In the genomic region with DNA sequence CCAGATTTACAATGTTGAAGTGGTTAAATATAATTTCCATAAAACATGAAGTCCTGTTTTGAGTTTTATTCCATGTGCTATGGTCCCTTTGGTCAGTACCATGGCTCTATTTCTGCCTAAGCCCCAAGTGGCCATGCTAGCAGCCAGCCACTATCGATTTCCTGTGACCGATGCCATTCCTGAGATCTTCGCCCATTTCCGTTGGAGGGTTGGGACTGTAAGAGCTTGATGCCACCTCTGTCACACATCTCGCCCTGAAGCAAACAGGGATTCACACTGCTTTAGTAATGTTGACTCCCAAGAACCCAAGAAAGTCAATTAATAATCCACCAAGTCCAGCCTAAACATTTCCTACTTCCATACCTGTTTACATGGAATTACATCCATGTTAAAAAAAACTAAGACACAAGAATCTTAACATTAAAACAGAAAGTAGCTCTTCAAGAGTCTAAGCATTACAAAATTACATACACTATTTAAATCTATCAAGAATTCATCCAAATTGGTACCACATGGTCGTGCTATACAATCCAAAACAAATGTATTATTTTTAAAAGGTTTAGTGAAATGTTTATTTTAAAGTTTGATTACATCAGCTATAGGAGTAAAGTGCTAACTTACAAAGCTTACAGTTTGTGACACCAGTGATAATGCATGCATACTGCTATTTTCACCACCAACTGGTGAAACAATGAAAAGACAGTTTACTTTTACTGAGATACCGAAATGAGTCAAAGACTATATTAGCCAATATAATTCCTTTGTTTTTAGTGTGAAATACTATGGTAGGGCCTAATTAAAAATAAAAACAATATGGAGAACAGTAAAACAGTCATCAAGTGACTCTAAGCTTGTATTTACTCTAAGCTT, we compare ENCODE assay signal across 8 cellular contexts. TPM values are rescaled to one million over a fixed set of nuclear protein-coding genes. Genes with fewer than 3 reads are reported as not detected.
DNase-seq lines count a peak whose midpoint lies in the region; ATAC-seq, FAIRE-seq and TF ChIP-seq lines count a peak whose summit lies in the region.

No MANE protein-coding gene starts in this region.

- peak overlapping the region; percentile 99 for H3K9ac ChIP-seq in keratinocyte (ENCODE audit: control insufficient read depth, extremely low read depth, insufficient read depth, low read length)

- peaks cover 8% of the 10 kb centered on the region for H3K9me1 ChIP-seq in keratinocyte (ENCODE audit: control insufficient read depth, extremely low read depth, insufficient read depth, low read length)

- DNase-seq in CD1c-positive myeloid dendritic cell (ENCODE audit: extremely low spot score) (peak; percentile 54), keratinocyte (ENCODE audit: low read depth, low spot score) (no peak), upper lobe of left lung (no peak)
- no peak for DNase-seq in activated T-helper 2 cell treated with anti-CD3 and anti-CD28 coated beads, Interferon-gamma antibody, Interleukin-2, Interleukin-4, amounts not matched to agents 10 μg/mL and 5 μg/mL and 100 μg/mL, durations not matched to agents 14 hours and 24 hours and 36 hours (ENCODE audit: low spot score)

- H3K27me3 ChIP-seq in keratinocyte (ENCODE audit: control insufficient read depth, extremely low read depth, insufficient read depth, low read length) (no peaks in the 10 kb centered on the region), upper lobe of left lung (no peaks in the 10 kb centered on the region)

- H3K4me1 ChIP-seq in keratinocyte (ENCODE audit: control insufficient read depth, extremely low read depth, insufficient read depth, low read length) (peaks cover 39% of the 10 kb centered on the region), upper lobe of left lung (peaks cover 62 to 75% (median 67%) of the 10 kb centered on the region in 4 donors)

- H3K36me3 ChIP-seq in keratinocyte (ENCODE audit: control insufficient read depth in 2 of 2, extremely low read depth in 1 of 2, insufficient read depth in 2 of 2, low read length in 2 of 2) = peaks cover 15 to 38% of the 10 kb centered on the region in 2 experiments
- H3K36me3 ChIP-seq in upper lobe of left lung = peaks cover 37 to 62% (median 49%) of the 10 kb centered on the region in 4 donors

- H3K9me3 ChIP-seq in keratinocyte (ENCODE audit: control insufficient read depth, low read depth, low read length) = no peaks in the 10 kb centered on the region
- H3K9me3 ChIP-seq in upper lobe of left lung = no peaks in the 10 kb centered on the region

- peaks cover 8% of the 10 kb centered on the region for H3K36me3 Mint-ChIP-seq in IgD-negative memory B cell
- H3K36me3 Mint-ChIP-seq in activated T-helper 2 cell treated with anti-CD3 and anti-CD28 coated beads, Interferon-gamma antibody, Interleukin-2, Interleukin-4, amounts not matched to agents 10 μg/mL and 5 μg/mL and 100 μg/mL, durations not matched to agents 14 hours and 24 hours and 36 hours (ENCODE audit: low read depth) = peaks cover 70% of the 10 kb centered on the region

- H3K4me2 ChIP-seq in keratinocyte (ENCODE audit: control insufficient read depth, extremely low read depth, insufficient read depth, low read depth, low read length) = peak overlapping the region; percentile 99

- H3K4me1 Mint-ChIP-seq in IgD-negative memory B cell = peaks cover 43 to 55% (median 46%) of the 10 kb centered on the region in 3 donors
- peaks cover 42% of the 10 kb centered on the region for H3K4me1 Mint-ChIP-seq in activated T-helper 2 cell treated with anti-CD3 and anti-CD28 coated beads, Interferon-gamma antibody, Interleukin-2, Interleukin-4, amounts not matched to agents 10 μg/mL and 5 μg/mL and 100 μg/mL, durations not matched to agents 14 hours and 24 hours and 36 hours (ENCODE audit: low read depth)

- dilution Hi-C loops in keratinocyte (cut with MboI; ENCODE audit: extremely low pct_ligation_motif_present, low sequenced_read_pairs) = no loop called here

- WGBS in upper lobe of left lung, 2 donors = 41% methylated on average over 7 of the region's 7 CpGs

- H3K27ac ChIP-seq in keratinocyte (ENCODE audit: control insufficient read depth, insufficient read depth, low read length) = peak overlapping the region; percentile 98
- peak overlapping the region in 2 of 4 donors; percentile 99 for H3K27ac ChIP-seq in upper lobe of left lung

- no peak for ATAC-seq in upper lobe of left lung (ENCODE audit: low FRiP score in 2 of 2)
- ATAC-seq in HG03097 (IDR thresholded peaks at IDR 0.05; ENCODE audit: low FRiP score, unreplicated experiment) = no peak
- no peak for ATAC-seq in HG02973 (IDR thresholded peaks at IDR 0.05; ENCODE audit: unreplicated experiment)
- no peak for ATAC-seq in GM18873 (IDR thresholded peaks at IDR 0.05; ENCODE audit: low FRiP score, unreplicated experiment)

- H2AFZ ChIP-seq in keratinocyte (ENCODE audit: control insufficient read depth, low read length) = no peak overlapping the region

- H3K4me3 Mint-ChIP-seq in IgD-negative memory B cell = peak overlapping the region; percentile 95 to 100 (median 98)
- peak overlapping the region; percentile 97 for H3K4me3 Mint-ChIP-seq in activated T-helper 2 cell treated with anti-CD3 and anti-CD28 coated beads, Interferon-gamma antibody, Interleukin-2, Interleukin-4, amounts not matched to agents 10 μg/mL and 5 μg/mL and 100 μg/mL, durations not matched to agents 14 hours and 24 hours and 36 hours (ENCODE audit: low read depth)

- H4K20me1 ChIP-seq in keratinocyte (ENCODE audit: control insufficient read depth, extremely low read depth, insufficient read depth, low read length) = peaks cover 47% of the 10 kb centered on the region

- H3K27ac Mint-ChIP-seq in IgD-negative memory B cell = peak overlapping the region; percentile 5 to 98 (median 92)
- H3K27ac Mint-ChIP-seq in activated T-helper 2 cell treated with anti-CD3 and anti-CD28 coated beads, Interferon-gamma antibody, Interleukin-2, Interleukin-4, amounts not matched to agents 10 μg/mL and 5 μg/mL and 100 μg/mL, durations not matched to agents 14 hours and 24 hours and 36 hours = peak overlapping the region; percentile 54

- no peak for TF ChIP-seq EP300 in upper lobe of left lung (IDR thresholded peaks at IDR 0.05)

- peak overlapping the region; percentile 69 to 86 (median 81) for H3K4me3 ChIP-seq in keratinocyte (ENCODE audit: control insufficient read depth in 2 of 3, extremely low read depth in 1 of 3, insufficient read depth in 2 of 3, low read depth in 1 of 3, low read length in 3 of 3)
- peak overlapping the region in 3 of 4 donors; percentile 64 to 86 (median 70) for H3K4me3 ChIP-seq in upper lobe of left lung

- TF ChIP-seq POLR2A in upper lobe of left lung (IDR thresholded peaks at IDR 0.05) = no peak

- no peaks in the 10 kb centered on the region for H3K27me3 Mint-ChIP-seq in IgD-negative memory B cell
- H3K27me3 Mint-ChIP-seq in activated T-helper 2 cell treated with anti-CD3 and anti-CD28 coated beads, Interferon-gamma antibody, Interleukin-2, Interleukin-4, amounts not matched to agents 10 μg/mL and 5 μg/mL and 100 μg/mL, durations not matched to agents 14 hours and 24 hours and 36 hours (ENCODE audit: low read depth) = no peaks in the 10 kb centered on the region

- no peak for FAIRE-seq in keratinocyte (lab: Jason Lieb, UNC)

- H3K79me2 ChIP-seq in keratinocyte (ENCODE audit: control insufficient read depth, insufficient read depth, low read length) = peaks cover 77% of the 10 kb centered on the region

- H3K9me3 Mint-ChIP-seq in IgD-negative memory B cell = peaks cover 0 to 1% (median 0%) of the 10 kb centered on the region in 3 donors
- H3K9me3 Mint-ChIP-seq in activated T-helper 2 cell treated with anti-CD3 and anti-CD28 coated beads, Interferon-gamma antibody, Interleukin-2, Interleukin-4, amounts not matched to agents 10 μg/mL and 5 μg/mL and 100 μg/mL, durations not matched to agents 14 hours and 24 hours and 36 hours = no peaks in the 10 kb centered on the region

- TF ChIP-seq CTCF in keratinocyte (optimal IDR thresholded peaks at IDR 0.05 in 1 of 3, IDR thresholded peaks at IDR 0.05 in 1 of 3, conservative IDR thresholded peaks at IDR 0.05 in 1 of 3; ENCODE audit: extremely low read depth in 1 of 3, insufficient read depth in 2 of 3, low read length in 3 of 3) (peak in 1 of 3 experiments; percentile 11), upper lobe of left lung (IDR thresholded peaks at IDR 0.05) (peak in 4 of 6 experiments; percentile 10 to 32 (median 26))

- intact Hi-C loops in activated T-helper 2 cell treated with anti-CD3 and anti-CD28 coated beads, Interferon-gamma antibody, Interleukin-2, Interleukin-4, amounts not matched to agents 10 μg/mL and 5 μg/mL and 100 μg/mL, durations not matched to agents 14 hours and 24 hours and 36 hours (cut with micrococcal nuclease) = loop anchor here (5.0 kb wide), 2 partner anchors 143 to 647 kb away; a partner anchor contains a TSS

RNA-seq across cellular contexts. Expression of a gene that starts 2.5 kb away (rescaled TPM):
- 191 TPM for polyA plus RNA-seq in IgD-negative memory B cell
- total RNA-seq in activated T-helper 2 cell treated with anti-CD3 and anti-CD28 coated beads, Interferon-gamma antibody, Interleukin-2, Interleukin-4, amounts not matched to agents 10 μg/mL and 5 μg/mL and 100 μg/mL, durations not matched to agents 14 hours and 24 hours and 36 hours = 358 and 360 TPM in 2 replicates
- 37.4 to 146 TPM (median 139 TPM) in 3 replicates for polyA plus RNA-seq in keratinocyte
- 675 TPM for polyA plus RNA-seq in keratinocyte (2011; ENCODE audit: low read depth)
- 31.9 and 57.7 TPM in 2 replicates for polyA plus RNA-seq in keratinocyte (2011; cell fraction: cytosol; rRNA removed)
- polyA plus RNA-seq in keratinocyte (2011; cell fraction: nucleus; rRNA removed) = 278 and 326 TPM in 2 replicates
- 116 and 255 TPM in 2 replicates for polyA plus RNA-seq in keratinocyte (2012; ENCODE audit: low replicate concordance)
- 55.9 to 170 TPM (median 84.2 TPM) in 3 replicates for polyA minus RNA-seq in keratinocyte
- 38.6 TPM for polyA minus RNA-seq in keratinocyte (2011; cell fraction: cytosol; rRNA and poly(A)+ RNA removed)
- polyA minus RNA-seq in keratinocyte (2011; cell fraction: nucleus; rRNA and poly(A)+ RNA removed) = 128 and 215 TPM in 2 replicates
- 100 to 1,000 TPM; 220 to 925 (median 266) TPM for total RNA-seq in upper lobe of left lung

RNA-seq across cellular contexts. Expression of a gene that starts 32.3 kb away (rescaled TPM):
- polyA plus RNA-seq in IgD-negative memory B cell (107 TPM), keratinocyte (23.2 to 31.9 TPM (median 27.6 TPM) in 3 replicates)
- total RNA-seq in activated T-helper 2 cell treated with anti-CD3 and anti-CD28 coated beads, Interferon-gamma antibody, Interleukin-2, Interleukin-4, amounts not matched to agents 10 μg/mL and 5 μg/mL and 100 μg/mL, durations not matched to agents 14 hours and 24 hours and 36 hours = 55.1 and 64.3 TPM in 2 replicates
- 12.7 TPM for polyA plus RNA-seq in keratinocyte (2011; ENCODE audit: low read depth)
- 24.3 and 33.4 TPM in 2 replicates for polyA plus RNA-seq in keratinocyte (2011; cell fraction: cytosol; rRNA removed)
- polyA plus RNA-seq in keratinocyte (2011; cell fraction: nucleus; rRNA removed) = 31.5 and 35.0 TPM in 2 replicates
- polyA plus RNA-seq in keratinocyte (2012; ENCODE audit: low replicate concordance) = 22.6 and 28.9 TPM in 2 replicates
- 28.6 to 47.9 TPM (median 43.4 TPM) in 3 replicates for polyA minus RNA-seq in keratinocyte
- 12.9 TPM for polyA minus RNA-seq in keratinocyte (2011; cell fraction: cytosol; rRNA and poly(A)+ RNA removed)
- polyA minus RNA-seq in keratinocyte (2011; cell fraction: nucleus; rRNA and poly(A)+ RNA removed) = 21.7 and 45.1 TPM in 2 replicates
- total RNA-seq in upper lobe of left lung = 10 to 100 TPM; 29.9 to 65.9 (median 42.5) TPM

RNA-seq across cellular contexts. Expression of a gene that starts 40.3 kb away (rescaled TPM):
- polyA plus RNA-seq in IgD-negative memory B cell = 323 TPM
- total RNA-seq in activated T-helper 2 cell treated with anti-CD3 and anti-CD28 coated beads, Interferon-gamma antibody, Interleukin-2, Interleukin-4, amounts not matched to agents 10 μg/mL and 5 μg/mL and 100 μg/mL, durations not matched to agents 14 hours and 24 hours and 36 hours = 93.0 and 98.4 TPM in 2 replicates
- polyA plus RNA-seq in keratinocyte = 195 to 348 TPM (median 302 TPM) in 3 replicates
- 51.5 TPM for polyA plus RNA-seq in keratinocyte (2011; ENCODE audit: low read depth)
- polyA plus RNA-seq in keratinocyte (2011; cell fraction: cytosol; rRNA removed) = 199 and 547 TPM in 2 replicates
- 135 and 162 TPM in 2 replicates for polyA plus RNA-seq in keratinocyte (2011; cell fraction: nucleus; rRNA removed)
- polyA plus RNA-seq in keratinocyte (2012; ENCODE audit: low replicate concordance) = 374 and 403 TPM in 2 replicates
- polyA minus RNA-seq in keratinocyte = 26.7 to 84.6 TPM (median 43.0 TPM) in 3 replicates
- polyA minus RNA-seq in keratinocyte (2011; cell fraction: cytosol; rRNA and poly(A)+ RNA removed) = 147 TPM
- 25.5 and 29.6 TPM in 2 replicates for polyA minus RNA-seq in keratinocyte (2011; cell fraction: nucleus; rRNA and poly(A)+ RNA removed)
- total RNA-seq in upper lobe of left lung = 100 to 1,000 TPM; 105 to 213 (median 134) TPM

RNA-seq across cellular contexts. Expression of a gene that starts 40.4 kb away (rescaled TPM):
- polyA plus RNA-seq in IgD-negative memory B cell (18.1 TPM), keratinocyte (38.9 to 42.4 TPM (median 39.6 TPM) in 3 replicates)
- 39.1 and 39.8 TPM in 2 replicates for total RNA-seq in activated T-helper 2 cell treated with anti-CD3 and anti-CD28 coated beads, Interferon-gamma antibody, Interleukin-2, Interleukin-4, amounts not matched to agents 10 μg/mL and 5 μg/mL and 100 μg/mL, durations not matched to agents 14 hours and 24 hours and 36 hours
- 5.7 TPM for polyA plus RNA-seq in keratinocyte (2011; ENCODE audit: low read depth)
- 44.6 and 44.8 TPM in 2 replicates for polyA plus RNA-seq in keratinocyte (2011; cell fraction: cytosol; rRNA removed)
- 46.2 and 61.7 TPM in 2 replicates for polyA plus RNA-seq in keratinocyte (2011; cell fraction: nucleus; rRNA removed)
- polyA plus RNA-seq in keratinocyte (2012; ENCODE audit: low replicate concordance) = 19.7 and 25.5 TPM in 2 replicates
- polyA minus RNA-seq in keratinocyte = 16.9 to 29.3 TPM (median 27.4 TPM) in 3 replicates
- polyA minus RNA-seq in keratinocyte (2011; cell fraction: cytosol; rRNA and poly(A)+ RNA removed) = 17.6 TPM
- polyA minus RNA-seq in keratinocyte (2011; cell fraction: nucleus; rRNA and poly(A)+ RNA removed) = 17.2 and 25.4 TPM in 2 replicates
- 10 to 100 TPM; 16.2 to 90.1 (median 22.6) TPM for total RNA-seq in upper lobe of left lung
